In genomic region chr3:141865101-141865500, GRCh38 we compare ENCODE assay signal across 1 cellular context.
TF ChIP-seq lines count a peak whose summit lies in the region.

No MANE protein-coding gene starts in this region.

TF ChIP-seq in GM23338, 12 proteins besides CTCF, POLR2A, EP300 and RAD21 (continued from another document):
- TF ChIP-seq ZNF462 (CRISPR knock-in tag; IDR thresholded peaks at IDR 0.05) (no peak), EZH2phosphoT487 (IDR thresholded peaks at IDR 0.05; ENCODE audit: unreplicated experiment) (no peak), ZNF114 (CRISPR knock-in tag; IDR thresholded peaks at IDR 0.05) (no peak), CREB1 (CRISPR knock-in tag; IDR thresholded peaks at IDR 0.05; ENCODE audit: low read depth) (no peak), STAT1 (IDR thresholded peaks at IDR 0.05; ENCODE audit: unreplicated experiment) (no peak), EZH2 (IDR thresholded peaks at IDR 0.05; ENCODE audit: low read depth, unreplicated experiment) (no peak), NANOG (IDR thresholded peaks at IDR 0.05; ENCODE audit: borderline replicate concordance) (no peak)
